In the genomic region with DNA sequence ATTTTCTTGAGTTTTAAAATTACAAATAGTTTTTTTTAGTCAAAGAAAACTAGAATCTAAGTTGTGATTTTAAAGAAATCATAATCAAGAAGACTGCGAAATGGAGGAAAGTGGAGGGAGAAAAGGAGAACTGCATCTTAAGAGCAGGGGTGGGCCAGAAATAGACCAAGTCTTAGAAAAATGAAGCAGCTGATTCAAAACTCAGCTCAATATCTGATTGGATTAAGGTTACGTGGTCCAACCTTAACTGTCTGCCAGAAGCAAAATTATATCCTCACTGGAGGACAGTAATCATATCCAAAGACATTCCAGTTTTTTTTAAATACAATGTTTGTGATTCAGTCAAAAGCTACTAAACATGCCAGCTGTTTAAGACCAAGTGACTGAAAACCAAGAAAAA, we compare ENCODE assay signal across 16 cellular contexts. TPM values are rescaled to one million over a fixed set of nuclear protein-coding genes. Genes with fewer than 3 reads are reported as not detected.
DNase-seq lines count a peak whose midpoint lies in the region; ATAC-seq and TF ChIP-seq lines count a peak whose summit lies in the region.
"Had no signal": no experiment of that assay in that cellular context is flagged by ENCODE, and none has a peak within 500 bp of the region (broad histone marks: within the 10 kb centered on the region; RNA-seq: fewer than 3 reads in every experiment).

No MANE protein-coding gene starts in this region.

- TF ChIP-seq RAD21 in SK-N-SH (IDR thresholded peaks at IDR 0.05; ENCODE audit: low read length), result no peak

- CTCF ChIA-PET in SK-N-SH (lab: Yijun Ruan, JAX), result interaction anchor here (1.1 to 1.3 kb wide), 2 partner anchors 12 to 121 kb away, joined by 4 read pairs; no protein-coding TSS in a partner anchor

- H3K9me3 ChIP-seq in SK-N-SH, result no peaks in the 10 kb centered on the region
- H3K9me3 ChIP-seq: upper lobe of left lung had no signal

- H3K4me3 ChIP-seq in SK-N-SH (ENCODE audit: low read depth in 2 of 2, low read length in 1 of 2), result no peak overlapping the region
- H3K4me3 ChIP-seq: PC-9, upper lobe of left lung had no signal

- no peaks in the 10 kb centered on the region for H3K9me3 Mint-ChIP-seq in T-helper 2 cell treated with Interferon-gamma antibody and Interleukin-4, amounts not matched to agents 5 μg/mL and 100 μg/mL, for 36 hours
- no peaks in the 10 kb centered on the region for H3K9me3 Mint-ChIP-seq in stimulated activated memory B cell treated with anti-CD40 and anti-IgM and Interleukin-4, amounts not matched to agents 10 μg/mL and 1 μg/mL and 100 μg/mL, for 72 hours
- H3K9me3 Mint-ChIP-seq in endothelial cell (ENCODE audit: unreplicated experiment), result no peaks in the 10 kb centered on the region
- H3K9me3 Mint-ChIP-seq: activated T-cell treated with anti-CD3 and anti-CD28 coated beads, Interleukin-2, amount 50 U/mL, for 4 hours; central memory CD8-positive, alpha-beta T cell; immature natural killer cell had no signal

- no peak for TF ChIP-seq CTCF in SK-N-SH (IDR thresholded peaks at IDR 0.05)
- TF ChIP-seq CTCF in endothelial cell (IDR thresholded peaks at IDR 0.05; ENCODE audit: unreplicated experiment), result no peak

- POLR2A ChIA-PET in SK-N-SH (lab: Yijun Ruan, JAX), result no interaction called here

- peak overlapping the region; percentile 2; the same call in 1 of the 2 replicates for H3K9ac ChIP-seq in SK-N-SH

- TF ChIP-seq EP300 in SK-N-SH (IDR thresholded peaks at IDR 0.05; ENCODE audit: borderline replicate concordance in 1 of 2, low read depth in 1 of 2, low read length in 1 of 2), result no peak

- no peaks in the 10 kb centered on the region for H3K36me3 ChIP-seq in SK-N-SH (replicated peaks in 1 of 2; ENCODE audit: control insufficient read depth in 1 of 2, insufficient read depth in 2 of 2, low read length in 1 of 2)
- H3K36me3 ChIP-seq: upper lobe of left lung had no signal

- no peak for ATAC-seq in stimulated activated memory B cell treated with anti-CD40 and anti-IgM and Interleukin-4, amounts not matched to agents 10 μg/mL and 1 μg/mL and 100 μg/mL, for 72 hours
- ATAC-seq in HG03460 (IDR thresholded peaks at IDR 0.05; ENCODE audit: unreplicated experiment), result no peak
- ATAC-seq: activated T-cell treated with anti-CD3 and anti-CD28 coated beads, Interleukin-2, amount 50 U/mL, for 4 hours had no signal

- H3K4me3 Mint-ChIP-seq in T-helper 2 cell treated with Interferon-gamma antibody and Interleukin-4, amounts not matched to agents 5 μg/mL and 100 μg/mL, for 36 hours, result no peak overlapping the region
- no peak overlapping the region for H3K4me3 Mint-ChIP-seq in stimulated activated memory B cell treated with anti-CD40 and anti-IgM and Interleukin-4, amounts not matched to agents 10 μg/mL and 1 μg/mL and 100 μg/mL, for 72 hours
- no peak overlapping the region for H3K4me3 Mint-ChIP-seq in endothelial cell (ENCODE audit: unreplicated experiment)
- H3K4me3 Mint-ChIP-seq: activated T-cell treated with anti-CD3 and anti-CD28 coated beads, Interleukin-2, amount 50 U/mL, for 4 hours; central memory CD8-positive, alpha-beta T cell; immature natural killer cell had no signal

- no peak overlapping the region for H2AFZ ChIP-seq in SK-N-SH (ENCODE audit: low read depth)
- H2AFZ ChIP-seq: PC-9 had no signal

- peaks cover 22 to 25% of the 10 kb centered on the region in 2 experiments for H3K4me1 ChIP-seq in SK-N-SH (ENCODE audit: control insufficient read depth in 1 of 2, insufficient read depth in 2 of 2, low read depth in 1 of 2, low read length in 1 of 2)

- peaks cover 66% of the 10 kb centered on the region for H3K4me1 Mint-ChIP-seq in T-helper 2 cell treated with Interferon-gamma antibody and Interleukin-4, amounts not matched to agents 5 μg/mL and 100 μg/mL, for 36 hours (ENCODE audit: low read depth)
- H3K4me1 Mint-ChIP-seq in stimulated activated memory B cell treated with anti-CD40 and anti-IgM and Interleukin-4, amounts not matched to agents 10 μg/mL and 1 μg/mL and 100 μg/mL, for 72 hours, result peaks cover 73% of the 10 kb centered on the region
- no peaks in the 10 kb centered on the region for H3K4me1 Mint-ChIP-seq in endothelial cell (ENCODE audit: unreplicated experiment)

- peak overlapping the region; percentile 53 to 62 for H3K27ac ChIP-seq in SK-N-SH (ENCODE audit: low read depth in 2 of 2, low read length in 1 of 2)
- H3K27ac ChIP-seq: PC-9 had no signal

- H3K27me3 ChIP-seq in SK-N-SH (ENCODE audit: insufficient read depth), result no peaks in the 10 kb centered on the region
- H3K27me3 ChIP-seq: upper lobe of left lung had no signal

- H3K27ac Mint-ChIP-seq in T-helper 2 cell treated with Interferon-gamma antibody and Interleukin-4, amounts not matched to agents 5 μg/mL and 100 μg/mL, for 36 hours, result peak overlapping the region; percentile 53
- H3K27ac Mint-ChIP-seq in stimulated activated memory B cell treated with anti-CD40 and anti-IgM and Interleukin-4, amounts not matched to agents 10 μg/mL and 1 μg/mL and 100 μg/mL, for 72 hours, result peak overlapping the region; percentile 59
- no peak overlapping the region for H3K27ac Mint-ChIP-seq in endothelial cell (ENCODE audit: unreplicated experiment)

- peaks cover 8% of the 10 kb centered on the region for H3K36me3 Mint-ChIP-seq in T-helper 2 cell treated with Interferon-gamma antibody and Interleukin-4, amounts not matched to agents 5 μg/mL and 100 μg/mL, for 36 hours (ENCODE audit: low read depth)
- peaks cover 17% of the 10 kb centered on the region for H3K36me3 Mint-ChIP-seq in stimulated activated memory B cell treated with anti-CD40 and anti-IgM and Interleukin-4, amounts not matched to agents 10 μg/mL and 1 μg/mL and 100 μg/mL, for 72 hours
- no peaks in the 10 kb centered on the region for H3K36me3 Mint-ChIP-seq in endothelial cell (ENCODE audit: low read depth, unreplicated experiment)
- H3K36me3 Mint-ChIP-seq: immature natural killer cell had no signal

- peaks cover 7% of the 10 kb centered on the region for H3F3A ChIP-seq in SK-N-SH (replicated peaks; ENCODE audit: insufficient read depth)

- no peak for DNase-seq in T-helper 2 cell treated with Interferon-gamma antibody and Interleukin-4, amounts not matched to agents 5 μg/mL and 100 μg/mL, for 36 hours (ENCODE audit: low spot score)
- no peak for DNase-seq in T-helper 2 cell
- DNase-seq in SK-N-SH, result no peak
- peak; percentile 81 for DNase-seq in fibroblast of peridontal ligament (ENCODE audit: extremely low read depth)
- no peak for DNase-seq in endothelial cell (ENCODE audit: low spot score)
- no peak for DNase-seq in NCI-H1105 treated with DMSO at 0.1 percent for 48 hours (lab: John Stamatoyannopoulos, UW)
- DNase-seq: activated T-cell treated with anti-CD3 and anti-CD28 coated beads, Interleukin-2, amount 50 U/mL, for 4 hours; DMS79 treated with DMSO at 0.1 percent for 48 hours; HCEC 1CT; immature natural killer cell; NCI-H2081 treated with DMSO at 0.1 percent for 48 hours; PC-9; upper lobe of left lung had no signal

- no peaks in the 10 kb centered on the region for H3K27me3 Mint-ChIP-seq in T-helper 2 cell treated with Interferon-gamma antibody and Interleukin-4, amounts not matched to agents 5 μg/mL and 100 μg/mL, for 36 hours (ENCODE audit: low read depth)
- no peaks in the 10 kb centered on the region for H3K27me3 Mint-ChIP-seq in stimulated activated memory B cell treated with anti-CD40 and anti-IgM and Interleukin-4, amounts not matched to agents 10 μg/mL and 1 μg/mL and 100 μg/mL, for 72 hours
- H3K27me3 Mint-ChIP-seq in endothelial cell (ENCODE audit: unreplicated experiment), result peaks cover 2% of the 10 kb centered on the region
- H3K27me3 Mint-ChIP-seq: central memory CD8-positive, alpha-beta T cell had no signal

- H3K79me2 ChIP-seq in SK-N-SH (ENCODE audit: insufficient read depth), result peaks cover 97% of the 10 kb centered on the region

- H3K4me2 ChIP-seq in SK-N-SH, result peak overlapping the region; percentile 48
- H3K4me2 ChIP-seq: PC-9 had no signal

- 76% methylated on average over 2 of the region's 2 CpGs for WGBS in SK-N-SH (ENCODE audit: low lambda C conversion rate)

- H4K20me1 ChIP-seq in SK-N-SH (ENCODE audit: insufficient read depth), result peaks cover 78% of the 10 kb centered on the region

- no peaks in the 10 kb centered on the region for H3K9me2 ChIP-seq in SK-N-SH

TF ChIP-seq in SK-N-SH, 30 proteins besides CTCF, POLR2A, EP300 and RAD21:
- no peak for TF ChIP-seq SIN3A (IDR thresholded peaks at IDR 0.05; ENCODE audit: borderline replicate concordance, low read depth, low read length)
- no peak for TF ChIP-seq NRF1 (IDR thresholded peaks at IDR 0.05; ENCODE audit: low read depth, low read length)
- TF ChIP-seq, protein P1, sequence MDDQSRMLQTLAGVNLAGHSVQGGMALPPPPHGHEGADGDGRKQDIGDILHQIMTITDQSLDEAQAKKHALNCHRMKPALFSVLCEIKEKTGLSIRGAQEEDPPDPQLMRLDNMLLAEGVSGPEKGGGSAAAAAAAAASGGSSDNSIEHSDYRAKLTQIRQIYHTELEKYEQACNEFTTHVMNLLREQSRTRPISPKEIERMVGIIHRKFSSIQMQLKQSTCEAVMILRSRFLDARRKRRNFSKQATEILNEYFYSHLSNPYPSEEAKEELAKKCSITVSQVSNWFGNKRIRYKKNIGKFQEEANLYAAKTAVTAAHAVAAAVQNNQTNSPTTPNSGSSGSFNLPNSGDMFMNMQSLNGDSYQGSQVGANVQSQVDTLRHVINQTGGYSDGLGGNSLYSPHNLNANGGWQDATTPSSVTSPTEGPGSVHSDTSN (IDR thresholded peaks at IDR 0.05), result peak; percentile 32; the same call in 1 of the 2 replicates
- TF ChIP-seq ELF1 (IDR thresholded peaks at IDR 0.05), result no peak
- TF ChIP-seq, protein P2, sequence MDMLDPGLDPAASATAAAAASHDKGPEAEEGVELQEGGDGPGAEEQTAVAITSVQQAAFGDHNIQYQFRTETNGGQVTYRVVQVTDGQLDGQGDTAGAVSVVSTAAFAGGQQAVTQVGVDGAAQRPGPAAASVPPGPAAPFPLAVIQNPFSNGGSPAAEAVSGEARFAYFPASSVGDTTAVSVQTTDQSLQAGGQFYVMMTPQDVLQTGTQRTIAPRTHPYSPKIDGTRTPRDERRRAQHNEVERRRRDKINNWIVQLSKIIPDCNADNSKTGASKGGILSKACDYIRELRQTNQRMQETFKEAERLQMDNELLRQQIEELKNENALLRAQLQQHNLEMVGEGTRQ (IDR thresholded peaks at IDR 0.05; ENCODE audit: borderline replicate concordance, low read depth, low read length), result no peak
- 0 out of 2 replicates have a peak, but pooled peaks have one; percentile 11 for TF ChIP-seq TCF12 (IDR thresholded peaks at IDR 0.05)
- no peak for TF ChIP-seq YY1 (IDR thresholded peaks at IDR 0.05; ENCODE audit: low read depth)
- TF ChIP-seq GATA2 (CRISPR knock-in tag; IDR thresholded peaks at IDR 0.05), result no peak
- TF ChIP-seq, protein P3, sequence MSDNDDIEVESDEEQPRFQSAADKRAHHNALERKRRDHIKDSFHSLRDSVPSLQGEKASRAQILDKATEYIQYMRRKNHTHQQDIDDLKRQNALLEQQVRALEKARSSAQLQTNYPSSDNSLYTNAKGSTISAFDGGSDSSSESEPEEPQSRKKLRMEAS (IDR thresholded peaks at IDR 0.05; ENCODE audit: low read depth), result no peak

RNA-seq across cellular contexts. Expression of a gene that starts 41.4 kb away (rescaled TPM):
- 15.7 and 17.4 TPM in 2 replicates for polyA plus RNA-seq in SK-N-SH (2012; rRNA removed)
- polyA plus RNA-seq in SK-N-SH (2012; cell fraction: cytosol; rRNA removed), result 21.1 and 21.5 TPM in 2 replicates
- 6.0 and 10.5 TPM in 2 replicates for polyA plus RNA-seq in SK-N-SH (2012; cell fraction: nucleus; rRNA removed)
- 27.6 TPM for total RNA-seq in endothelial cell (ENCODE audit: unreplicated experiment)
